Comparison of ENCODE assay signal across 1 cellular context in the genomic region with DNA sequence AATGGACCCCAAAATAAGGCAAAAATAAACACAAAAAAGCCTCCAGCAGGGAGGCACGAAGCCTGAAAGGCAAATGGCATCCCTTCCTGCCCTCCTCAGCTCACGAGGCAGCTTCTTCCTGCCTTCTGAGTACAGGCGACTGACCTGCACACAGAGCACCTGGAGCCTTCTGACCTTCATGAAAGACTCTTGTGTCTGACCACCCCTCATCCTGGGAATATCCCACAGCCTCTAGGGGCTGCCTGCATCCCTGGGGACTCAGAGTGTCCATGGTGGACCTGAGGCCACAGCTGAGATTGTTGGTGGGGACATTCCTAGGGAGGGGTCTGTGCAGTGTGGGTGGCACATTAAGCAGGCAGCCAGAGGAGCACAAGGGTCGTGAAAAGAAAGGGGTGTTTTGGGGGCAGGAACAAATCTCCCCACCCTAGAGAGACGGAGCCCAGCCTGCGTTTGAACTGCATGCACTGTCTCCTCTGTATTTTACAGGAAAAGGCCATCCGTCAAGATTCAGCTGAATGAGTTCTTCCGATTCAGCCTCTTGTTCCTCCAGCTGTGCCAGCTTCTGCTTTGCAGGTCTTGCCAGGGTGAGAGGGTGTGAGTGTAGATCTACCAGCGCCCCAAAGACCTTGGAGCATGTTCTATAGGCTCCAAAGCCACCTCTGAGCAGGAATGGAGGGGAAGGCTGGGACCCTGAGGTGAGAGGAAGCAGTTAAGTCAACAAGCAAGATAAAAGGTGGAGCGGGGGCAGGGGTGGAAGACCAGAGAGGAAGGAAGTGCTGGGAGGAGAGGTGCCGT.
TF ChIP-seq lines count a peak whose summit lies in the region.

No MANE protein-coding gene starts in this region.

TF ChIP-seq in H1, 55 proteins besides CTCF, POLR2A, EP300 and RAD21:
- TF ChIP-seq JUN (IDR thresholded peaks at IDR 0.05; ENCODE audit: low read depth, low read length), result no peak
- TF ChIP-seq CBX8 (IDR thresholded peaks at IDR 0.05; ENCODE audit: borderline replicate concordance, low read depth, low read length), result no peak
- TF ChIP-seq, protein P1, sequence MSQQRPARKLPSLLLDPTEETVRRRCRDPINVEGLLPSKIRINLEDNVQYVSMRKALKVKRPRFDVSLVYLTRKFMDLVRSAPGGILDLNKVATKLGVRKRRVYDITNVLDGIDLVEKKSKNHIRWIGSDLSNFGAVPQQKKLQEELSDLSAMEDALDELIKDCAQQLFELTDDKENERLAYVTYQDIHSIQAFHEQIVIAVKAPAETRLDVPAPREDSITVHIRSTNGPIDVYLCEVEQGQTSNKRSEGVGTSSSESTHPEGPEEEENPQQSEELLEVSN (IDR thresholded peaks at IDR 0.05), result no peak
- no peak for TF ChIP-seq CREB1 (IDR thresholded peaks at IDR 0.05)
- TF ChIP-seq SP1 (IDR thresholded peaks at IDR 0.05; ENCODE audit: low read depth, low read length), result no peak
- TF ChIP-seq HDAC2 (IDR thresholded peaks at IDR 0.05; ENCODE audit: borderline replicate concordance in 1 of 2, low read depth in 2 of 2, low read length in 2 of 2), result no peak
- no peak for TF ChIP-seq PHF8 (conservative IDR thresholded peaks at IDR 0.05; ENCODE audit: low read depth, low read length)
- no peak for TF ChIP-seq GABPA (IDR thresholded peaks at IDR 0.05; ENCODE audit: borderline replicate concordance, insufficient read depth, low read length)
- no peak for TF ChIP-seq SAP30 (IDR thresholded peaks at IDR 0.05; ENCODE audit: insufficient read depth, insufficient replicate concordance, low read length)
